In the genomic region with DNA sequence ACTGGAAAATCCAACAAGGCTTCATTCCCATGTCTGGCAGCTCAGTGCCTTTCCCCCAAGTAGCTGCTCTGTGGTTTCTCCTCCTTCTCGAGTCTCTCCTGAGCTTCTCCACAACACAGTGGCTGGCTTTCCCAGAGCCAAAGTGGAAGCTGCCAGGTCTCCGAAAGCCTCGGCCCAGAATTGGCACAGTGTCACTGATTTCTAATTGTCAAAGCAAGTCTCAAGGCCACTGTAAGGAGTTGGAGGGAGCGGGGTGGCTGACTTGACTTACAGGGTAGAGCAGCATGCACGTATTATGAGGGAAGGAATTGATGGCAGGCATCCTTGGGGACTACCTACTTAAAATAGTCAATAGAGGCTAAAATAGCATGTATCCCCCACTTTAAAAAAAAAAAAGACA, we compare ENCODE assay signal across 19 cellular contexts.
"Had no signal": no experiment of that assay in that cellular context is flagged by ENCODE, and none has a peak within 500 bp of the region (broad histone marks: within the 10 kb centered on the region; RNA-seq: fewer than 3 reads in every experiment).

No MANE protein-coding gene starts in this region.

- H2AFZ ChIP-seq: hepatocyte had no signal

- FAIRE-seq: endothelial cell of umbilical vein, frontal cortex, islet of Langerhans, keratinocyte had no signal

- H3K4me3 ChIP-seq: colonic mucosa, esophagus muscularis mucosa, gastroesophageal sphincter, heart left ventricle, hepatocyte, left lung, lower lobe of right lung had no signal

- H3K36me3 ChIP-seq: colonic mucosa, esophagus muscularis mucosa, gastroesophageal sphincter, heart left ventricle, left lung, lower lobe of right lung had no signal

- H3K79me2 ChIP-seq: hepatocyte had no signal

- H3K27me3 ChIP-seq: colonic mucosa, esophagus muscularis mucosa, foreskin keratinocyte, gastroesophageal sphincter, heart left ventricle, hepatocyte, left lung had no signal

- H3K27ac ChIP-seq: colonic mucosa, esophagus muscularis mucosa, foreskin keratinocyte, gastroesophageal sphincter, heart left ventricle, hepatocyte, left lung, lower lobe of right lung had no signal

- H3K4me2 ChIP-seq: hepatocyte had no signal

- H3K4me1 ChIP-seq: colonic mucosa had no signal

- DNase-seq: colonic mucosa; cortex of kidney; effector CD8-positive, alpha-beta T cell; effector memory CD8-positive, alpha-beta T cell; foreskin keratinocyte; heart left ventricle; left cardiac atrium; left lung; left ventricle myocardium superior; lower lobe of right lung; mesenchymal stem cell; midbrain had no signal

- H3K9me3 ChIP-seq: colonic mucosa, esophagus muscularis mucosa, gastroesophageal sphincter, heart left ventricle, left lung, lower lobe of right lung had no signal
